ENCODE assay signal across 21 cellular contexts in genomic region chr18:45164551-45164950, GRCh38.
"Had no signal": no experiment of that assay in that cellular context is flagged by ENCODE, and none has a peak within 500 bp of the region (broad histone marks: within the 10 kb centered on the region; RNA-seq: fewer than 3 reads in every experiment).

No MANE protein-coding gene starts in this region.

- ATAC-seq: body of pancreas, left lung, mucosa of descending colon, natural killer cell, WTC11 had no signal

- H3K4me3 ChIP-seq: body of pancreas, colonic mucosa, esophagus squamous epithelium, left lung, mucosa of descending colon, transverse colon, vagina had no signal

- DNase-seq: activated CD4-positive, alpha-beta T cell treated with anti-CD3 and anti-CD28 coated beads for 48 hours; activated CD8-positive, alpha-beta memory T cell treated with anti-CD3 and anti-CD28 coated beads, Interleukin-2, amount 50 U/mL, for 48 hours; activated gamma-delta T cell treated with Interleukin-2 at 50 U/mL for 16 hours; body of pancreas; central memory CD4-positive, alpha-beta T cell; colonic mucosa; effector CD4-positive, alpha-beta T cell; esophagus squamous epithelium; hypothalamus; kidney; left lung; mucosa of descending colon; natural killer cell; posterior cingulate gyrus; small intestine; stimulated activated CD4-positive, alpha-beta T cell treated with anti-CD3 and anti-CD28 coated beads, Interleukin-4, amount 100 ng/mL, for 4 hours; stimulated activated CD8-positive, alpha-beta memory T cell treated with anti-CD3 and anti-CD28 coated beads, Interleukin-4, amount 100 ng/mL, for 48 hours; stimulated activated naive CD4-positive, alpha-beta T cell treated with Interleukin-2 at 50 U/mL for 16 hours; transverse colon had no signal
